Comparison of ENCODE assay signal across 8 cellular contexts in the genomic region with DNA sequence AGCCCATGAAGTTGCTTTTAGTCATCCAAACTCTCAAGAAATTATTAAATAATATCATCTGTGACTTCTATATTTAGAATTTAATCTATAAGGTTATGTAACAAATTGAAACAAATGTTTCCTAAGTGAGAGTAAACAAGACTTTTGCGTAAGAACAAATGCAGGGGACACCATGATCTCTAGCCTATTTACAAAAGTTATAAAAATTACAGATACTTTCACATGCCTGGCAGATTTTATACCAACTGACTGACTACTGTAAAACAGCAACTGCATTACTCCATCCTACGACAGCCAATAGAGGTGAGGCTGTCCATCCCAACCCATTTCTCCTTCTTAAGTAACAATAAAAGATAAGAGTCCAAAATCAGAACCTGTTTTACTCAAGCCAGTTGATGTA. TPM values are rescaled to one million over a fixed set of nuclear protein-coding genes. Genes with fewer than 3 reads are reported as not detected.
"Had no signal": no experiment of that assay in that cellular context is flagged by ENCODE, and none has a peak within 500 bp of the region (broad histone marks: within the 10 kb centered on the region; RNA-seq: fewer than 3 reads in every experiment).

No MANE protein-coding gene starts in this region.

- DNase-seq: H9, HCEC 1CT had no signal

- FAIRE-seq: H1, H54, HTR-8/SVneo had no signal

- H3K4me2 ChIP-seq: GM23338 had no signal

- H2AFZ ChIP-seq: GM23338 had no signal

- H3K4me3 ChIP-seq: GM23338 had no signal

- ATAC-seq: GM23338 had no signal

RNA-seq across cellular contexts. Expression of a gene that starts 20.4 kb away (rescaled TPM):
- total RNA-seq: H9, HT-29 had no signal
- polyA plus RNA-seq: IgD-negative memory B cell had no signal
